ENCODE assay signal across 19 cellular contexts in the genomic region with DNA sequence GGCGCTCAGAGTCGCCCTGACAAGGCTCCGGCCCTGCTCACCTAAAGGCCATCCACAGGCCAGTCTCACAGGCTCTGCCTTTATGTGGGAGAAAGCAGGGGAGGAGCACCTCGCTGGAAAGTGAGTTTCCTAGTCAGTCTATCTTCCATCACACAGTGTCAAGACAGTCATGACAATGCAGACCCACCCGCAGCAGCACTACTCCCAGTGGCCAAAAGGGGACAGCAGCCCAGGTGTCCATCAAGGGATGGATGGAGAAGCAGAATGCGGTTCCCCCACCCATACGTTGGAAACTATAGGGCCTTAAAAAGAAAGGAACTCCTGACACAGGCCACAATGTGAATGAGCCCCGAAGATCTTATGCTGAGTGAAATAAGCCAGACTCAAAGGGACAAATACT.
"Had no signal": no experiment of that assay in that cellular context is flagged by ENCODE, and none has a peak within 500 bp of the region (broad histone marks: within the 10 kb centered on the region; RNA-seq: fewer than 3 reads in every experiment).

No MANE protein-coding gene starts in this region.

- H3K4me1 ChIP-seq: left lung had no signal

- H3K27ac ChIP-seq: body of pancreas, left lung, pancreas, stomach, testis, upper lobe of left lung had no signal

- H3K36me3 ChIP-seq: left lung, pancreas, stomach, upper lobe of left lung had no signal

- H3K36me3 Mint-ChIP-seq: activated naive CD8-positive, alpha-beta T cell treated with anti-CD3 and anti-CD28 coated beads for 36 hours; naive thymus-derived CD4-positive, alpha-beta T cell had no signal

- ATAC-seq: activated T-cell treated with anti-CD3 and anti-CD28 coated beads, Interleukin-2, amount 50 U/mL, for 72 hours; body of pancreas; left lung; mucosa of descending colon; naive thymus-derived CD4-positive, alpha-beta T cell; pancreas had no signal

- DNase-seq: activated CD4-positive, alpha-beta T cell treated with anti-CD3 and anti-CD28 coated beads, Interleukin-2, amount 10 ng/mL, durations not matched to agents 7 days and 5 days; activated CD8-positive, alpha-beta memory T cell treated with anti-CD3 and anti-CD28 coated beads, Interleukin-2, amount 50 U/mL, for 48 hours; activated gamma-delta T cell treated with Interleukin-2 at 50 U/mL for 16 hours; activated naive CD8-positive, alpha-beta T cell treated with anti-CD3 and anti-CD28 coated beads for 36 hours; activated T-cell treated with anti-CD3 and anti-CD28 coated beads, Interleukin-2, amount 50 U/mL, for 72 hours; amygdala; body of pancreas; caudate nucleus; kidney; left lung; mammary epithelial cell; mucosa of descending colon; naive thymus-derived CD4-positive, alpha-beta T cell; pancreas; stimulated activated CD4-positive, alpha-beta T cell treated with anti-CD3 and anti-CD28 coated beads, Interleukin-12 subunit alpha, Interleukin-12 subunit beta, amount 100 ng/mL, for 4 hours; stimulated activated CD4-positive, alpha-beta T cell treated with anti-CD3 and anti-CD28 coated beads, Interleukin-2, amount 100 ng/mL, for 24 hours; stomach; testis; upper lobe of left lung had no signal

- H3K9me3 ChIP-seq: body of pancreas, left lung, mucosa of descending colon, pancreas, stomach, testis, upper lobe of left lung had no signal

- H3K4me3 ChIP-seq: body of pancreas, left lung, mucosa of descending colon, pancreas, stomach, testis, upper lobe of left lung had no signal

- H3K9me3 Mint-ChIP-seq: activated CD4-positive, alpha-beta T cell treated with anti-CD3 and anti-CD28 coated beads, Interleukin-2, amount 10 ng/mL, durations not matched to agents 7 days and 5 days; activated naive CD8-positive, alpha-beta T cell treated with anti-CD3 and anti-CD28 coated beads for 36 hours; activated T-cell treated with anti-CD3 and anti-CD28 coated beads, Interleukin-2, amount 50 U/mL, for 72 hours had no signal

- H3K4me3 Mint-ChIP-seq: activated CD4-positive, alpha-beta T cell treated with anti-CD3 and anti-CD28 coated beads, Interleukin-2, amount 10 ng/mL, durations not matched to agents 7 days and 5 days; activated naive CD8-positive, alpha-beta T cell treated with anti-CD3 and anti-CD28 coated beads for 36 hours; activated T-cell treated with anti-CD3 and anti-CD28 coated beads, Interleukin-2, amount 50 U/mL, for 72 hours; naive thymus-derived CD4-positive, alpha-beta T cell had no signal

- H3K27ac Mint-ChIP-seq: activated CD4-positive, alpha-beta T cell treated with anti-CD3 and anti-CD28 coated beads, Interleukin-2, amount 10 ng/mL, durations not matched to agents 7 days and 5 days; activated naive CD8-positive, alpha-beta T cell treated with anti-CD3 and anti-CD28 coated beads for 36 hours; activated T-cell treated with anti-CD3 and anti-CD28 coated beads, Interleukin-2, amount 50 U/mL, for 72 hours; naive thymus-derived CD4-positive, alpha-beta T cell had no signal

- H3K27me3 ChIP-seq: body of pancreas, pancreas, testis, upper lobe of left lung had no signal

- H3K4me1 Mint-ChIP-seq: activated CD4-positive, alpha-beta T cell treated with anti-CD3 and anti-CD28 coated beads, Interleukin-2, amount 10 ng/mL, durations not matched to agents 7 days and 5 days; activated naive CD8-positive, alpha-beta T cell treated with anti-CD3 and anti-CD28 coated beads for 36 hours; naive thymus-derived CD4-positive, alpha-beta T cell had no signal
